8 cellular contexts compared by ENCODE assay signal in the genomic region with DNA sequence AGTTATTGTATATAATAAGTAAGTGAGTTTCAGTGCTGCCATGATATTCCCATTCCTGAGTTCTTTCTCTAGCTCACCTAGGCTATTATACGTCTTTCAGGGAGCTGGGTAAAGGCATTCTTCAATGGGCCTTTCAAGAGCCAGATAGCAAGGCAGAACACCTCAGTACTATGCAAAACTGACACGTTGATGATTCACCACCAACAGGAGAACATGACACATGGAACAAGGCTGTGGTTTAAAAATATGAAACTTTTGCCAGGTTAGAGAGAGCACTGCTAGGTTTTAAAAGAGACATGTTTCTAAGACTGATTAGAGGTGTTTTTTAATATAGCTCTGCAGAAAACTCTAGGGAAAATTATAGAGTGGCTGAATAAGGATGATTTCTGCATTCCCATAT.
DNase-seq lines count a peak whose midpoint lies in the region; ATAC-seq and TF ChIP-seq lines count a peak whose summit lies in the region.
"Had no signal": no experiment of that assay in that cellular context is flagged by ENCODE, and none has a peak within 500 bp of the region (broad histone marks: within the 10 kb centered on the region; RNA-seq: fewer than 3 reads in every experiment).

No MANE protein-coding gene starts in this region.

- CTCF ChIA-PET in RWPE1 (lab: Yijun Ruan, JAX): interaction anchor here (0.6 kb wide), 1 partner anchor 19 kb away, joined by 3 read pairs; no protein-coding TSS in a partner anchor

- no peak overlapping the region for H3K4me3 Mint-ChIP-seq in nephron progenitor cell
- no peak overlapping the region for H3K4me3 Mint-ChIP-seq in activated T-helper 2 cell treated with anti-CD3 and anti-CD28 coated beads, Interferon-gamma antibody, Interleukin-2, Interleukin-4, amounts not matched to agents 10 μg/mL and 5 μg/mL and 100 μg/mL, durations not matched to agents 14 hours and 24 hours and 36 hours (ENCODE audit: low read depth)

- no peak overlapping the region for H3K27ac Mint-ChIP-seq in nephron progenitor cell
- H3K27ac Mint-ChIP-seq in activated T-helper 2 cell treated with anti-CD3 and anti-CD28 coated beads, Interferon-gamma antibody, Interleukin-2, Interleukin-4, amounts not matched to agents 10 μg/mL and 5 μg/mL and 100 μg/mL, durations not matched to agents 14 hours and 24 hours and 36 hours: no peak overlapping the region

- no peak for TF ChIP-seq CTCF in RWPE1 (conservative IDR thresholded peaks at IDR 0.05; ENCODE audit: low read depth)
- no peak for TF ChIP-seq CTCF in lung (IDR thresholded peaks at IDR 0.05; ENCODE audit: control extremely low read depth, extremely low read depth)
- no peak for TF ChIP-seq CTCF in nephron progenitor cell (IDR thresholded peaks at IDR 0.05)

- no peaks in the 10 kb centered on the region for H3K4me1 Mint-ChIP-seq in nephron progenitor cell
- peaks cover 18% of the 10 kb centered on the region for H3K4me1 Mint-ChIP-seq in activated T-helper 2 cell treated with anti-CD3 and anti-CD28 coated beads, Interferon-gamma antibody, Interleukin-2, Interleukin-4, amounts not matched to agents 10 μg/mL and 5 μg/mL and 100 μg/mL, durations not matched to agents 14 hours and 24 hours and 36 hours (ENCODE audit: low read depth)

- ATAC-seq in GM19025 (IDR thresholded peaks at IDR 0.05; ENCODE audit: low read depth, unreplicated experiment): peak; percentile 87
- ATAC-seq in HG02840 (IDR thresholded peaks at IDR 0.05; ENCODE audit: low FRiP score, unreplicated experiment): peak; percentile 84
- ATAC-seq in lung (ENCODE audit: insufficient read depth, low FRiP score): peak; percentile 77

- H3K9me3 Mint-ChIP-seq in nephron progenitor cell: peaks cover 7% of the 10 kb centered on the region
- peaks cover 8% of the 10 kb centered on the region for H3K9me3 Mint-ChIP-seq in activated T-helper 2 cell treated with anti-CD3 and anti-CD28 coated beads, Interferon-gamma antibody, Interleukin-2, Interleukin-4, amounts not matched to agents 10 μg/mL and 5 μg/mL and 100 μg/mL, durations not matched to agents 14 hours and 24 hours and 36 hours

- no peak overlapping the region for H3K4me3 ChIP-seq in lung
- H3K4me3 ChIP-seq: SK-N-MC had no signal

- no peaks in the 10 kb centered on the region for H3K27me3 ChIP-seq in lung (ENCODE audit: control insufficient read depth, insufficient read depth)

- peak; percentile 90 for DNase-seq in RWPE1 (ENCODE audit: low spot score)
- DNase-seq in lung (ENCODE audit: low spot score): no peak
- no peak for DNase-seq in nephron progenitor cell
- no peak for DNase-seq in GDM1 (lab: John Stamatoyannopoulos, UW)
- DNase-seq in activated T-helper 2 cell treated with anti-CD3 and anti-CD28 coated beads, Interferon-gamma antibody, Interleukin-2, Interleukin-4, amounts not matched to agents 10 μg/mL and 5 μg/mL and 100 μg/mL, durations not matched to agents 14 hours and 24 hours and 36 hours (ENCODE audit: low spot score): no peak

- intact Hi-C loops in activated T-helper 2 cell treated with anti-CD3 and anti-CD28 coated beads, Interferon-gamma antibody, Interleukin-2, Interleukin-4, amounts not matched to agents 10 μg/mL and 5 μg/mL and 100 μg/mL, durations not matched to agents 14 hours and 24 hours and 36 hours (cut with micrococcal nuclease): loop anchor here (1.0 to 2.0 kb wide), 6 partner anchors 20 to 386 kb away; no protein-coding TSS in a partner anchor

- WGBS in lung, 2 donors: 75 to 78% methylated on average over 2 of the region's 2 CpGs

- peaks cover 3% of the 10 kb centered on the region for H3K27me3 Mint-ChIP-seq in nephron progenitor cell (ENCODE audit: low read depth, poor library complexity)
- peaks cover 9% of the 10 kb centered on the region for H3K27me3 Mint-ChIP-seq in activated T-helper 2 cell treated with anti-CD3 and anti-CD28 coated beads, Interferon-gamma antibody, Interleukin-2, Interleukin-4, amounts not matched to agents 10 μg/mL and 5 μg/mL and 100 μg/mL, durations not matched to agents 14 hours and 24 hours and 36 hours (ENCODE audit: low read depth)

- H3K4me1 ChIP-seq in lung (ENCODE audit: control insufficient read depth in 2 of 2, insufficient read depth in 2 of 2, low read length in 2 of 2): no peaks in the 10 kb centered on the region

- H3K36me3 Mint-ChIP-seq in nephron progenitor cell (ENCODE audit: low read depth): no peaks in the 10 kb centered on the region
- H3K36me3 Mint-ChIP-seq in activated T-helper 2 cell treated with anti-CD3 and anti-CD28 coated beads, Interferon-gamma antibody, Interleukin-2, Interleukin-4, amounts not matched to agents 10 μg/mL and 5 μg/mL and 100 μg/mL, durations not matched to agents 14 hours and 24 hours and 36 hours (ENCODE audit: low read depth): no peaks in the 10 kb centered on the region

- no peaks in the 10 kb centered on the region for H3K9me3 ChIP-seq in lung (ENCODE audit: control insufficient read depth in 2 of 2, insufficient read depth in 1 of 2, low read length in 1 of 2)

- H3K27ac ChIP-seq in RWPE1: peak overlapping the region; percentile 66
- no peak overlapping the region for H3K27ac ChIP-seq in lung (ENCODE audit: low read depth in 1 of 2, low read length in 1 of 2)
- H3K27ac ChIP-seq: SK-N-MC had no signal

- POLR2A ChIA-PET in RWPE1 (lab: Yijun Ruan, JAX; ENCODE audit: low non-redundant PET): no interaction called here

- H3K36me3 ChIP-seq in lung (ENCODE audit: control insufficient read depth in 2 of 2, insufficient read depth in 2 of 2, low read length in 2 of 2): peaks cover 0 to 1% of the 10 kb centered on the region in 2 donors
